ENCODE assay signal across 22 cellular contexts in the genomic region with DNA sequence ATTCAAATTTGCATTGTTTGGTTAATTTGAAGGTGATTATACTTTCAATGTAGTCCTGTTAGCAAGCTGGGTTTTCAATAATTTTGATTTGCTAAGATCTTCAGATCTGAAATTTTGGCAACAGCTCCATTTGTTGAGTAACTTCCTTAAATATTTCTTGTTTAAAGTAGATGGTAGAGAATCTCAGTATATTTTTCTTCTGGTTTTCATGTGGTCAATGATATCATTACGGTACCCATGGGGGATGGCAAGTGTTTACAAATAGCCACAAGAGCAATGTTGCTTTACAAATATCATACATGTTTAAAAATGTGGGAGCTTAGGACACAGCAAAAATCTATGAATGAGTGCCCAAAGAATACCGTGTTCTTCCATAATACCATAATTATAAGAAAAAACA.
"Had no signal": no experiment of that assay in that cellular context is flagged by ENCODE, and none has a peak within 500 bp of the region (broad histone marks: within the 10 kb centered on the region; RNA-seq: fewer than 3 reads in every experiment).

No MANE protein-coding gene starts in this region.

- H3K4me3 Mint-ChIP-seq: endodermal cell; memory B cell; mesothelial cell of epicardium; natural killer cell; neural crest cell; stimulated activated memory B cell treated with anti-CD40 and anti-IgM and Interleukin-4, amounts not matched to agents 10 μg/mL and 1 μg/mL and 100 μg/mL, for 72 hours; stimulated activated naive CD8-positive, alpha-beta T cell treated with anti-CD3 and anti-CD28 coated beads, Interleukin-15, Interleukin-2, amounts not matched to agents 100 ng/mL and 50 ng/mL, for 24 hours had no signal

- H3K4me1 Mint-ChIP-seq: memory B cell; natural killer cell; neural crest cell; stimulated activated memory B cell treated with anti-CD40 and anti-IgM and Interleukin-4, amounts not matched to agents 10 μg/mL and 1 μg/mL and 100 μg/mL, for 72 hours had no signal

- H3K27ac ChIP-seq: coronary artery, heart left ventricle, left lung, lower lobe of right lung, spleen, tibial artery, upper lobe of right lung, vagina had no signal

- H3K27me3 Mint-ChIP-seq: memory B cell; stimulated activated memory B cell treated with anti-CD40 and anti-IgM and Interleukin-4, amounts not matched to agents 10 μg/mL and 1 μg/mL and 100 μg/mL, for 72 hours; stimulated activated naive CD8-positive, alpha-beta T cell treated with anti-CD3 and anti-CD28 coated beads, Interleukin-15, Interleukin-2, amounts not matched to agents 100 ng/mL and 50 ng/mL, for 24 hours had no signal

- DNase-seq: effector CD4-positive, alpha-beta T cell; endodermal cell; erythroblast; heart left ventricle; left lung; lower lobe of right lung; natural killer cell; posterior cingulate gyrus; right cardiac atrium; spleen; stimulated activated CD4-positive, alpha-beta T cell treated with anti-CD3 and anti-CD28 coated beads, Interleukin-15, amount 100 ng/mL, for 24 hours; stimulated activated CD4-positive, alpha-beta T cell treated with anti-CD3 and anti-CD28 coated beads, Interleukin-1b, Interleukin-23, amount 100 ng/mL, for 48 hours; stimulated activated CD4-positive, alpha-beta T cell treated with anti-CD3 and anti-CD28 coated beads, Interleukin-4, amount 100 ng/mL, for 24 hours; tibial artery; upper lobe of right lung had no signal

- H3K36me3 Mint-ChIP-seq: memory B cell; mesothelial cell of epicardium; natural killer cell; stimulated activated memory B cell treated with anti-CD40 and anti-IgM and Interleukin-4, amounts not matched to agents 10 μg/mL and 1 μg/mL and 100 μg/mL, for 72 hours had no signal

- H3K4me1 ChIP-seq: heart left ventricle, left lung, lower lobe of right lung, spleen, tibial artery, upper lobe of right lung, vagina had no signal

- H3K36me3 ChIP-seq: heart left ventricle, left lung, lower lobe of right lung, spleen, tibial artery, upper lobe of right lung, vagina had no signal

- H3K9me3 ChIP-seq: heart left ventricle, left lung, lower lobe of right lung, spleen, tibial artery, upper lobe of right lung, vagina had no signal

- H3K9me3 Mint-ChIP-seq: endodermal cell; memory B cell; stimulated activated memory B cell treated with anti-CD40 and anti-IgM and Interleukin-4, amounts not matched to agents 10 μg/mL and 1 μg/mL and 100 μg/mL, for 72 hours; stimulated activated naive CD8-positive, alpha-beta T cell treated with anti-CD3 and anti-CD28 coated beads, Interleukin-15, Interleukin-2, amounts not matched to agents 100 ng/mL and 50 ng/mL, for 24 hours had no signal

- H3K27ac Mint-ChIP-seq: endodermal cell; memory B cell; mesothelial cell of epicardium; natural killer cell; stimulated activated memory B cell treated with anti-CD40 and anti-IgM and Interleukin-4, amounts not matched to agents 10 μg/mL and 1 μg/mL and 100 μg/mL, for 72 hours; stimulated activated naive CD8-positive, alpha-beta T cell treated with anti-CD3 and anti-CD28 coated beads, Interleukin-15, Interleukin-2, amounts not matched to agents 100 ng/mL and 50 ng/mL, for 24 hours had no signal

- H3K4me3 ChIP-seq: coronary artery, heart left ventricle, left lung, lower lobe of right lung, spleen, tibial artery, upper lobe of right lung, vagina had no signal

- H3K27me3 ChIP-seq: heart left ventricle, left lung, spleen, tibial artery, upper lobe of right lung, vagina had no signal

- ATAC-seq: heart left ventricle; left lung; lower lobe of right lung; natural killer cell; right cardiac atrium; stimulated activated memory B cell treated with anti-CD40 and anti-IgM and Interleukin-4, amounts not matched to agents 10 μg/mL and 1 μg/mL and 100 μg/mL, for 72 hours; upper lobe of right lung had no signal
